ENCODE assay signal across 13 cellular contexts in the genomic region with DNA sequence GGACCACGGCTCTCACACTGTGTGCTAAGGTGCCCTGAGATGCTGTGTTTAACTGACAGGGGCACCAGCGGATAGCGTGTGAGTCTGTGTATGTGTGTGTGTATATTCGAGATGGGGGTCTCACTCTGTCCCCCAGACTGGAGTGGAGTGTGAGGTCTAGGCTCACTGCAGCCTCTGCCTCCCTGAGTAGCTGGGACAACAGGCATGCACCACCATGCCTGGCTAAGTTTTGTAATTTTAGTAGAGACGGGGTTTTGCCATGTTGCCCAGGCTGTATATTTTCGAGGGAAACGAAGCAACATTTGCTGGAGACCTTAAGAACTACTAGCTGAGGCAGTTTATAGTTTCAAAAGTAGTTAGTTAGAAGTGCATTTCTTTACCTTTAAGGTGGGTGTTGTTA. TPM values are rescaled to one million over a fixed set of nuclear protein-coding genes. Genes with fewer than 3 reads are reported as not detected.
"Had no signal": no experiment of that assay in that cellular context is flagged by ENCODE, and none has a peak within 500 bp of the region (broad histone marks: within the 10 kb centered on the region; RNA-seq: fewer than 3 reads in every experiment).

No MANE protein-coding gene starts in this region.

RNA-seq across cellular contexts. Expression of gene KCNJ18, which starts 32.7 kb away (rescaled TPM):
- total RNA-seq: stomach, subcutaneous adipose tissue, temporal lobe, thoracic aorta, thyroid gland, tibial nerve, transverse colon, upper lobe of left lung, upper lobe of right lung, ureter, urinary bladder, uterus, vagina had no signal
- polyA plus RNA-seq: stomach, urinary bladder had no signal
